In the genomic region with DNA sequence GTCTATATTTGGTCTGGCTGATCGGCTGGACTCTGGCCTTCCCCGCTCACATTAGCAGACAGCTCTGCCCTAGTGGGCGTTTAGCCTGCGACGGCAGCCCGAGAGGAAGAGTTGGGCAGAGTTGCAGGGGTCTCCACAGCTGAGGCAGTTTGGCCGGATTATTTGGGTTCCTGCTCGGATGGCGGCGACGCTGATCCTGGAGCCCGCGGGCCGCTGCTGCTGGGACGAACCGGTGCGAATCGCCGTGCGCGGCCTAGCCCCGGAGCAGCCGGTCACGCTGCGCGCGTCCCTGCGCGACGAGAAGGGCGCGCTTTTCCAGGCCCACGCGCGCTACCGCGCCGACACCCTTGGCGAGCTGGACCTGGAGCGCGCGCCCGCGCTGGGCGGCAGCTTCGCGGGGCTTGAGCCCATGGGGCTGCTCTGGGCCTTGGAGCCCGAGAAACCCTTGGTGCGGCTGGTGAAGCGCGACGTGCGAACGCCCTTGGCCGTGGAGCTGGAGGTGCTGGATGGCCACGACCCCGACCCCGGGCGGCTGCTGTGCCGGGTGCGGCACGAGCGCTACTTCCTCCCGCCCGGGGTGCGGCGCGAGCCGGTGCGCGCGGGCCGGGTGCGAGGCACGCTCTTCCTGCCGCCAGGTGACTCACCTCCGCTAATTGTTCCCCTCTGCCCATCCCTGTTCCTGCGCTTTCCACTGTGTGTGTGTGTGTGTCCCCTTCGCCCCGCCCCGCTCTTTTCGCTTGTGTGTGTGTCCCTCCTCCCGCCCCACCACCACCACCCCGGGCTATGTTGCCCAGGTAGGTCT, we compare ENCODE assay signal across 10 cellular contexts. TPM values are rescaled to one million over a fixed set of nuclear protein-coding genes. Genes with fewer than 3 reads are reported as not detected.
DNase-seq lines count a peak whose midpoint lies in the region; ATAC-seq, FAIRE-seq and TF ChIP-seq lines count a peak whose summit lies in the region.
"Not testable (repeated sequence)": the region's sequence is repeated elsewhere in the genome, so short reads cannot be mapped to it uniquely, and the experiment has no call there.
"Had no signal": no experiment of that assay in that cellular context is flagged by ENCODE, and none has a peak within 500 bp of the region (broad histone marks: within the 10 kb centered on the region; RNA-seq: fewer than 3 reads in every experiment).

No MANE protein-coding gene starts in this region.

- TF ChIP-seq EP300 in HepG2 (IDR thresholded peaks at IDR 0.05; ENCODE audit: low read depth in 2 of 2, low read length in 2 of 2), result not testable (repeated sequence)
- TF ChIP-seq EP300 in HepG2 (CRISPR knock-in tag; IDR thresholded peaks at IDR 0.05; ENCODE audit: borderline replicate concordance), result peak; percentile 6; the same call in 1 of the 2 replicates

- H3K4me3 ChIP-seq in DOHH2 (ENCODE audit: low read length) (peak overlapping the region; percentile 35; the same call in 1 of the 2 replicates), astrocyte (ENCODE audit: insufficient read depth, low read depth, low read length) (peak overlapping the region; percentile 51), fibroblast of mammary gland (ENCODE audit: control insufficient read depth, low read depth, low read length) (peak overlapping the region; percentile 50), HepG2 (replicated peaks in 1 of 3; ENCODE audit: insufficient read depth in 1 of 3, low read depth in 2 of 3, low read length in 3 of 3) (peak overlapping the region; percentile 64 to 76 (median 65)), prostate gland (peak overlapping the region; percentile 27 to 37), tibial artery (peak overlapping the region; percentile 61 to 63)

- CTCF ChIA-PET in WTC11 (lab: Charles Lee), result interaction anchor here (0.7 to 1.6 kb wide), 2 partner anchors 29 to 192 kb away, joined by 4 to 7 read pairs; no protein-coding TSS in a partner anchor
- CTCF ChIA-PET in HepG2 (lab: Yijun Ruan, JAX; ENCODE audit: low intra/inter-chr PET ratio, low total read pairs), result interaction anchor here (2.3 kb wide), 1 partner anchor 33 kb away, joined by 12 read pairs; the partner anchor contains the start of gene ACOT2

- H3K4me3 Mint-ChIP-seq in WTC11 (peak overlapping the region; percentile 65), astrocyte (ENCODE audit: unreplicated experiment) (peak overlapping the region; percentile 76)

- not testable (repeated sequence) for H3K9me2 ChIP-seq in DOHH2 (replicated peaks; ENCODE audit: control insufficient read depth, low read length)

- peak; percentile 21; the same call in 1 of the 2 replicates for TF ChIP-seq RAD21 in HepG2 (CRISPR knock-in tag; IDR thresholded peaks at IDR 0.05)

- H3K27me3 Mint-ChIP-seq in WTC11 (ENCODE audit: low read depth); astrocyte (ENCODE audit: low read depth, unreplicated experiment): not testable (repeated sequence)

- in situ Hi-C loops in HepG2 (cut with HindIII; ENCODE audit: extremely low pct_ligation_motif_present, low pct_unique_long_range_greater_than_20kb), result not testable (repeated sequence)

- POLR2A ChIA-PET in WTC11 (lab: Charles Lee) (interaction anchor here (0.7 kb wide), 1 partner anchor 33 kb away, joined by 3 read pairs; no protein-coding TSS in a partner anchor), HepG2 (lab: Yijun Ruan, JAX) (interaction anchor here (0.6 to 3.1 kb wide), 15 partner anchors 11 to 956 kb away, joined by 3 to 108 read pairs (median 4); partner anchors contain the start of genes ACOT2, ACOT6, ISCA2 and NPC2)

- TF ChIP-seq POLR2A in HepG2 (IDR thresholded peaks at IDR 0.05; ENCODE audit: insufficient read depth in 1 of 2, low read depth in 2 of 2, low read length in 2 of 2), result peak; percentile 68 to 87
- not testable (repeated sequence) for TF ChIP-seq POLR2A in prostate gland (IDR thresholded peaks at IDR 0.05)

- H3F3A ChIP-seq in DOHH2 (ENCODE audit: control insufficient read depth, insufficient read depth), result not testable (repeated sequence)

- H4K20me1 ChIP-seq in DOHH2 (ENCODE audit: control insufficient read depth, insufficient read depth, low read depth, low read length); astrocyte (ENCODE audit: insufficient read depth, low read length); HepG2 (ENCODE audit: insufficient read depth, low read length): not testable (repeated sequence)

- not testable (repeated sequence) for H3K36me3 ChIP-seq in DOHH2 (ENCODE audit: control insufficient read depth, low read length); astrocyte (ENCODE audit: insufficient read depth, low read length); HepG2 (replicated peaks in 1 of 2; ENCODE audit: control insufficient read depth in 1 of 2, insufficient read depth in 2 of 2, low read length in 2 of 2); prostate gland; tibial artery

- TSS peak; percentile 88 for BruUV-seq in HepG2 (replicated peaks; lab: Mats Ljungman, UMichigan)

- H3K4me1 Mint-ChIP-seq in WTC11; astrocyte (ENCODE audit: low read depth, unreplicated experiment): not testable (repeated sequence)

- FAIRE-seq in astrocyte (lab: Jason Lieb, UNC), result not testable (repeated sequence)
- FAIRE-seq in HepG2 (lab: Jason Lieb, UNC), result peak; percentile 90

- TF ChIP-seq CTCF in DOHH2 (IDR thresholded peaks at IDR 0.05; ENCODE audit: low read depth, low read length, poor library complexity, severe bottlenecking); WTC11 (IDR thresholded peaks at IDR 0.05); astrocyte (IDR thresholded peaks at IDR 0.05; ENCODE audit: insufficient read depth, low read depth, low read length); fibroblast of mammary gland (conservative IDR thresholded peaks at IDR 0.05; ENCODE audit: control insufficient read depth, insufficient read depth, low read depth, low read length); prostate gland (IDR thresholded peaks at IDR 0.05); tibial artery (IDR thresholded peaks at IDR 0.05): not testable (repeated sequence)
- TF ChIP-seq CTCF in HepG2 (CRISPR knock-in tag; IDR thresholded peaks at IDR 0.05), result peak; percentile 46

- H2AFZ ChIP-seq in astrocyte (ENCODE audit: low read depth, low read length), result peak overlapping the region; percentile 81
- H2AFZ ChIP-seq in HepG2 (ENCODE audit: low read length), result not testable (repeated sequence)

- not testable (repeated sequence) for H3K9me3 ChIP-seq in DOHH2 (ENCODE audit: control insufficient read depth, insufficient read depth, low read length); astrocyte (ENCODE audit: insufficient read depth, low read depth, low read length); HepG2 (ENCODE audit: low read length); prostate gland; tibial artery

- not testable (repeated sequence) for H3K4me1 ChIP-seq in DOHH2 (ENCODE audit: control insufficient read depth, low read length); astrocyte (ENCODE audit: insufficient read depth, low read length); prostate gland (replicated peaks); tibial artery
- H3K4me1 ChIP-seq in HepG2 (ENCODE audit: insufficient read depth, low read length), result peaks cover 21% of the 10 kb centered on the region

- not testable (repeated sequence) for H3K79me2 ChIP-seq in DOHH2 (ENCODE audit: control insufficient read depth, low read length); astrocyte (ENCODE audit: insufficient read depth, low read length); HepG2 (ENCODE audit: insufficient read depth, low read length)

- peak overlapping the region; percentile 41 for H3K4me2 ChIP-seq in DOHH2 (ENCODE audit: low read length)
- H3K4me2 ChIP-seq in astrocyte (ENCODE audit: low read length), result peak overlapping the region; percentile 85
- peak overlapping the region; percentile 81 for H3K4me2 ChIP-seq in HepG2 (ENCODE audit: low read depth, low read length)

- H3K9ac ChIP-seq in astrocyte (ENCODE audit: low read length) (peak overlapping the region; percentile 52), HepG2 (ENCODE audit: insufficient read depth, low read depth, low read length) (peak overlapping the region; percentile 85)

- H3K27ac ChIP-seq in DOHH2 (ENCODE audit: low read depth, low read length); astrocyte (ENCODE audit: low read depth, low read length): not testable (repeated sequence)
- H3K27ac ChIP-seq in HepG2 (ENCODE audit: extremely low read length, insufficient read depth, low read length) (peak overlapping the region; percentile 97), prostate gland (peak overlapping the region; percentile 74 to 79), tibial artery (peak overlapping the region; percentile 79 to 90)

- 0% methylated on average over 7 of the region's 84 CpGs for WGBS in HepG2 (ENCODE audit: low lambda C conversion rate)
- WGBS in prostate gland, result 0% methylated on average over 10 of the region's 84 CpGs

- peak overlapping the region; percentile 36 for H3K27ac Mint-ChIP-seq in WTC11
- not testable (repeated sequence) for H3K27ac Mint-ChIP-seq in astrocyte (ENCODE audit: unreplicated experiment)

- intact Hi-C loops in HepG2 (cut with micrococcal nuclease; ENCODE audit: unreplicated experiment), result loop anchor here (1.0 to 5.0 kb wide), 3 partner anchors 33 to 175 kb away; partner anchors contain the start of genes PNMA1 and RIOX1
- intact Hi-C loops in prostate gland (cut with DNase I); tibial artery (cut with DNase I; ENCODE audit: low total_unique reads): not testable (repeated sequence)

- ATAC-seq in WTC11, result peak; percentile 59
- ATAC-seq in HepG2, result peak; percentile 89

- DNase-seq in NCI-H2081 (lab: John Stamatoyannopoulos, UW) (peak; percentile 49 to 67), WTC11 (ENCODE audit: low spot score) (peak; percentile 43), astrocyte (ENCODE audit: low read depth) (peak; percentile 15), fibroblast of mammary gland (ENCODE audit: low read depth) (peak; percentile 61), HepG2 (ENCODE audit: low spot score) (peak; percentile 85), prostate gland (ENCODE audit: low spot score) (peak; percentile 28), tibial artery (peak in 1 of 2 donors; percentile 65)

- not testable (repeated sequence) for H3K9me3 Mint-ChIP-seq in WTC11; astrocyte (ENCODE audit: unreplicated experiment)

- H3K27me3 ChIP-seq in DOHH2 (ENCODE audit: control insufficient read depth, low read length); astrocyte (ENCODE audit: insufficient read depth, low read length); HepG2 (ENCODE audit: control insufficient read depth in 1 of 2, insufficient read depth in 2 of 2, low read length in 2 of 2); prostate gland (replicated peaks; ENCODE audit: insufficient read depth); tibial artery: not testable (repeated sequence)

- H3K36me3 Mint-ChIP-seq in WTC11; astrocyte (ENCODE audit: low read depth, unreplicated experiment): not testable (repeated sequence)

RNA-seq across cellular contexts. Expression of gene ACOT1, which starts 0.5 kb away (rescaled TPM):
- total RNA-seq in WTC11 (2021) (3.0 to 4.6 TPM (median 4.6 TPM) in 3 replicates), astrocyte (2.1 and 2.5 TPM in 2 replicates), HepG2 (2016; rRNA removed; fragmentation: Illumina TruSeq; extraction: Trizol) (38.2 and 40.4 TPM in 2 replicates), prostate gland (10 to 100 TPM in 1 of 2 donors, 1 to 10 TPM in 1; 9.4 to 10.8 TPM)
- 4.1 and 5.2 TPM in 2 replicates for total RNA-seq in HepG2 (2016; cell fraction: cytosol; rRNA removed; fragmentation: Illumina TruSeq; extraction: Trizol; ENCODE audit: low read depth)
- 36.2 and 38.3 TPM in 2 replicates for total RNA-seq in HepG2 (2016; cell fraction: insoluble cytoplasmic fraction; rRNA removed; fragmentation: Illumina TruSeq; extraction: Trizol)
- 7.6 and 9.3 TPM in 2 replicates for total RNA-seq in HepG2 (2016; cell fraction: membrane; rRNA removed; fragmentation: Illumina TruSeq; extraction: Trizol)
- 21.0 and 22.0 TPM in 2 replicates for total RNA-seq in HepG2 (2016; cell fraction: nucleus; rRNA removed; fragmentation: Illumina TruSeq; extraction: Trizol)
- 24.3 and 31.6 TPM in 2 replicates for polyA plus RNA-seq in HepG2 (2011; rRNA removed)
- 33.0 and 37.5 TPM in 2 replicates for polyA plus RNA-seq in HepG2 (2011; cell fraction: cytosol; rRNA removed)
- 18.0 and 23.9 TPM in 2 replicates for polyA plus RNA-seq in HepG2 (2011; cell fraction: nucleus; rRNA removed)
- 14.1 and 23.5 TPM in 2 replicates for polyA plus RNA-seq in HepG2 (2012)
- 3.5 and 4.3 TPM in 2 replicates for polyA plus RNA-seq in HepG2 (2016; cell fraction: cytosol; fragmentation: Illumina TruSeq; extraction: Trizol; ENCODE audit: low read depth)
- polyA plus RNA-seq in HepG2 (2016; cell fraction: insoluble cytoplasmic fraction; fragmentation: Illumina TruSeq; extraction: Trizol; ENCODE audit: low read depth), result 37.7 and 41.3 TPM in 2 replicates
- 5.2 and 5.5 TPM in 2 replicates for polyA plus RNA-seq in HepG2 (2016; cell fraction: membrane; fragmentation: Illumina TruSeq; extraction: Trizol; ENCODE audit: low read depth)
- 23.5 and 24.3 TPM in 2 replicates for polyA plus RNA-seq in HepG2 (2016; cell fraction: nucleus; fragmentation: Illumina TruSeq; extraction: Trizol; ENCODE audit: insufficient read depth, low read depth)
- polyA minus RNA-seq in HepG2 (2011; rRNA and poly(A)+ RNA removed; ENCODE audit: low replicate concordance), result 4.5 and 25.4 TPM in 2 replicates
- polyA minus RNA-seq in HepG2 (2011; cell fraction: cytosol; rRNA and poly(A)+ RNA removed), result 12.0 and 13.8 TPM in 2 replicates
- polyA minus RNA-seq in HepG2 (2011; cell fraction: nucleus; rRNA and poly(A)+ RNA removed), result 9.9 and 15.3 TPM in 2 replicates
- total RNA-seq: K562 had no signal

RNA-seq across cellular contexts. Expression of gene HEATR4, which starts 21.3 kb away (rescaled TPM):
- total RNA-seq in WTC11 (2021) (0.25 to 0.63 TPM (median 0.46 TPM) in 3 replicates), astrocyte (not detected in 2 replicates), HepG2 (2016; rRNA removed; fragmentation: Illumina TruSeq; extraction: Trizol) (0.22 TPM in 1 of 2 replicates, not detected in the other), prostate gland (1 to 10 TPM in 1 of 2 donors, under 1 TPM in 1; 0.55 to 4.7 TPM)
- total RNA-seq in HepG2 (2016; cell fraction: cytosol; rRNA removed; fragmentation: Illumina TruSeq; extraction: Trizol; ENCODE audit: low read depth), result 0.09 TPM in 1 of 2 replicates, not detected in the other
- 0.04 and 0.17 TPM in 2 replicates for total RNA-seq in HepG2 (2016; cell fraction: insoluble cytoplasmic fraction; rRNA removed; fragmentation: Illumina TruSeq; extraction: Trizol)
- 0.06 TPM in 1 of 2 replicates, not detected in the other for total RNA-seq in HepG2 (2016; cell fraction: membrane; rRNA removed; fragmentation: Illumina TruSeq; extraction: Trizol)
- 0.40 TPM in 1 of 2 replicates, not detected in the other for total RNA-seq in HepG2 (2016; cell fraction: nucleus; rRNA removed; fragmentation: Illumina TruSeq; extraction: Trizol)
- polyA plus RNA-seq in HepG2 (2011; rRNA removed), result 0.08 TPM in 1 of 2 replicates, not detected in the other
- polyA plus RNA-seq in HepG2 (2011; cell fraction: cytosol; rRNA removed), result 0.01 TPM in 2 replicates
- polyA plus RNA-seq in HepG2 (2011; cell fraction: nucleus; rRNA removed), result 0.14 and 0.17 TPM in 2 replicates
- 1.6 and 1.9 TPM in 2 replicates for polyA plus RNA-seq in HepG2 (2012)
- polyA plus RNA-seq in HepG2 (2016; cell fraction: cytosol; fragmentation: Illumina TruSeq; extraction: Trizol; ENCODE audit: low read depth), result not detected in 2 replicates
- not detected in 2 replicates for polyA plus RNA-seq in HepG2 (2016; cell fraction: insoluble cytoplasmic fraction; fragmentation: Illumina TruSeq; extraction: Trizol; ENCODE audit: low read depth)
- not detected in 2 replicates for polyA plus RNA-seq in HepG2 (2016; cell fraction: membrane; fragmentation: Illumina TruSeq; extraction: Trizol; ENCODE audit: low read depth)
- polyA plus RNA-seq in HepG2 (2016; cell fraction: nucleus; fragmentation: Illumina TruSeq; extraction: Trizol; ENCODE audit: insufficient read depth, low read depth), result 0.25 TPM in 1 of 2 replicates, not detected in the other
- polyA minus RNA-seq in HepG2 (2011; rRNA and poly(A)+ RNA removed; ENCODE audit: low replicate concordance), result 0.20 and 0.58 TPM in 2 replicates
- polyA minus RNA-seq in HepG2 (2011; cell fraction: cytosol; rRNA and poly(A)+ RNA removed), result not detected in 2 replicates
- polyA minus RNA-seq in HepG2 (2011; cell fraction: nucleus; rRNA and poly(A)+ RNA removed), result 1.1 and 1.2 TPM in 2 replicates
- total RNA-seq: K562 had no signal
- polyA plus RNA-seq: K562, SK-N-SH had no signal

RNA-seq across cellular contexts. Expression of gene ACOT2, which starts 31.6 kb away (rescaled TPM):
- total RNA-seq in WTC11 (2021) (10.5 to 13.7 TPM (median 11.0 TPM) in 3 replicates), astrocyte (15.7 and 17.8 TPM in 2 replicates), HepG2 (2016; rRNA removed; fragmentation: Illumina TruSeq; extraction: Trizol) (110 and 124 TPM in 2 replicates), prostate gland (10 to 100 TPM; 37.4 to 39.0 TPM)
- 14.7 and 17.6 TPM in 2 replicates for total RNA-seq in HepG2 (2016; cell fraction: cytosol; rRNA removed; fragmentation: Illumina TruSeq; extraction: Trizol; ENCODE audit: low read depth)
- 109 and 116 TPM in 2 replicates for total RNA-seq in HepG2 (2016; cell fraction: insoluble cytoplasmic fraction; rRNA removed; fragmentation: Illumina TruSeq; extraction: Trizol)
- total RNA-seq in HepG2 (2016; cell fraction: membrane; rRNA removed; fragmentation: Illumina TruSeq; extraction: Trizol), result 22.3 and 24.6 TPM in 2 replicates
- total RNA-seq in HepG2 (2016; cell fraction: nucleus; rRNA removed; fragmentation: Illumina TruSeq; extraction: Trizol), result 40.8 and 48.3 TPM in 2 replicates
- polyA plus RNA-seq in HepG2 (2011; rRNA removed), result 60.0 and 71.6 TPM in 2 replicates
- 93.9 and 113 TPM in 2 replicates for polyA plus RNA-seq in HepG2 (2011; cell fraction: cytosol; rRNA removed)
- 64.7 and 68.1 TPM in 2 replicates for polyA plus RNA-seq in HepG2 (2011; cell fraction: nucleus; rRNA removed)
- polyA plus RNA-seq in HepG2 (2012), result 59.4 and 64.3 TPM in 2 replicates
- 14.7 and 14.8 TPM in 2 replicates for polyA plus RNA-seq in HepG2 (2016; cell fraction: cytosol; fragmentation: Illumina TruSeq; extraction: Trizol; ENCODE audit: low read depth)
- polyA plus RNA-seq in HepG2 (2016; cell fraction: insoluble cytoplasmic fraction; fragmentation: Illumina TruSeq; extraction: Trizol; ENCODE audit: low read depth), result 89.8 and 98.1 TPM in 2 replicates
- 16.3 and 17.4 TPM in 2 replicates for polyA plus RNA-seq in HepG2 (2016; cell fraction: membrane; fragmentation: Illumina TruSeq; extraction: Trizol; ENCODE audit: low read depth)
- polyA plus RNA-seq in HepG2 (2016; cell fraction: nucleus; fragmentation: Illumina TruSeq; extraction: Trizol; ENCODE audit: insufficient read depth, low read depth), result 58.3 and 63.3 TPM in 2 replicates
- polyA minus RNA-seq in HepG2 (2011; rRNA and poly(A)+ RNA removed; ENCODE audit: low replicate concordance), result 20.5 and 68.0 TPM in 2 replicates
- 34.6 and 41.1 TPM in 2 replicates for polyA minus RNA-seq in HepG2 (2011; cell fraction: cytosol; rRNA and poly(A)+ RNA removed)
- 26.5 and 28.0 TPM in 2 replicates for polyA minus RNA-seq in HepG2 (2011; cell fraction: nucleus; rRNA and poly(A)+ RNA removed)
- total RNA-seq: K562 had no signal

RNA-seq across cellular contexts. Expression of gene RIOX1, which starts 46.7 kb away (rescaled TPM):
- total RNA-seq in WTC11 (2021) (27.1 to 29.3 TPM (median 28.0 TPM) in 3 replicates), astrocyte (11.3 and 12.5 TPM in 2 replicates), HepG2 (2016; rRNA removed; fragmentation: Illumina TruSeq; extraction: Trizol) (15.0 and 15.9 TPM in 2 replicates), prostate gland (10 to 100 TPM; 20.9 to 62.8 TPM)
- 1.1 and 1.4 TPM in 2 replicates for total RNA-seq in HepG2 (2016; cell fraction: cytosol; rRNA removed; fragmentation: Illumina TruSeq; extraction: Trizol; ENCODE audit: low read depth)
- 14.6 and 15.0 TPM in 2 replicates for total RNA-seq in HepG2 (2016; cell fraction: insoluble cytoplasmic fraction; rRNA removed; fragmentation: Illumina TruSeq; extraction: Trizol)
- total RNA-seq in HepG2 (2016; cell fraction: membrane; rRNA removed; fragmentation: Illumina TruSeq; extraction: Trizol), result 4.5 and 4.9 TPM in 2 replicates
- total RNA-seq in HepG2 (2016; cell fraction: nucleus; rRNA removed; fragmentation: Illumina TruSeq; extraction: Trizol), result 6.9 and 8.2 TPM in 2 replicates
- polyA plus RNA-seq in HepG2 (2011; rRNA removed), result 4.5 and 6.4 TPM in 2 replicates
- 5.1 and 5.6 TPM in 2 replicates for polyA plus RNA-seq in HepG2 (2011; cell fraction: cytosol; rRNA removed)
- polyA plus RNA-seq in HepG2 (2011; cell fraction: nucleus; rRNA removed), result 6.1 and 6.4 TPM in 2 replicates
- 3.6 and 4.5 TPM in 2 replicates for polyA plus RNA-seq in HepG2 (2012)
- polyA plus RNA-seq in HepG2 (2016; cell fraction: cytosol; fragmentation: Illumina TruSeq; extraction: Trizol; ENCODE audit: low read depth), result 0.70 and 0.74 TPM in 2 replicates
- 14.9 and 15.5 TPM in 2 replicates for polyA plus RNA-seq in HepG2 (2016; cell fraction: insoluble cytoplasmic fraction; fragmentation: Illumina TruSeq; extraction: Trizol; ENCODE audit: low read depth)
- polyA plus RNA-seq in HepG2 (2016; cell fraction: membrane; fragmentation: Illumina TruSeq; extraction: Trizol; ENCODE audit: low read depth), result 1.9 and 2.0 TPM in 2 replicates
- polyA plus RNA-seq in HepG2 (2016; cell fraction: nucleus; fragmentation: Illumina TruSeq; extraction: Trizol; ENCODE audit: insufficient read depth, low read depth), result 8.8 and 10.1 TPM in 2 replicates
- 12.5 and 31.8 TPM in 2 replicates for polyA minus RNA-seq in HepG2 (2011; rRNA and poly(A)+ RNA removed; ENCODE audit: low replicate concordance)
- polyA minus RNA-seq in HepG2 (2011; cell fraction: cytosol; rRNA and poly(A)+ RNA removed), result 5.6 and 5.8 TPM in 2 replicates
- polyA minus RNA-seq in HepG2 (2011; cell fraction: nucleus; rRNA and poly(A)+ RNA removed), result 10.3 and 10.8 TPM in 2 replicates

RNA-seq across cellular contexts. Expression of gene ACOT4, which starts 54.2 kb away (rescaled TPM):
- total RNA-seq in WTC11 (2021), result 1.3 to 1.6 TPM (median 1.5 TPM) in 3 replicates
- total RNA-seq in astrocyte, result 0.14 TPM in 1 of 2 replicates, not detected in the other
- 0.04 TPM in 1 of 2 replicates, not detected in the other for total RNA-seq in HepG2 (2016; rRNA removed; fragmentation: Illumina TruSeq; extraction: Trizol)
- not detected in 2 replicates for total RNA-seq in HepG2 (2016; cell fraction: cytosol; rRNA removed; fragmentation: Illumina TruSeq; extraction: Trizol; ENCODE audit: low read depth)
- 0.04 TPM in 1 of 2 replicates, not detected in the other for total RNA-seq in HepG2 (2016; cell fraction: insoluble cytoplasmic fraction; rRNA removed; fragmentation: Illumina TruSeq; extraction: Trizol)
- not detected in 2 replicates for total RNA-seq in HepG2 (2016; cell fraction: membrane; rRNA removed; fragmentation: Illumina TruSeq; extraction: Trizol)
- not detected in 2 replicates for total RNA-seq in HepG2 (2016; cell fraction: nucleus; rRNA removed; fragmentation: Illumina TruSeq; extraction: Trizol)
- polyA plus RNA-seq in HepG2 (2011; rRNA removed), result 0.05 TPM in 1 of 2 replicates, not detected in the other
- 0.03 and 0.05 TPM in 2 replicates for polyA plus RNA-seq in HepG2 (2011; cell fraction: cytosol; rRNA removed)
- polyA plus RNA-seq in HepG2 (2011; cell fraction: nucleus; rRNA removed), result 0.16 TPM in 1 of 2 replicates, not detected in the other
- polyA plus RNA-seq in HepG2 (2012), result 0.07 and 0.08 TPM in 2 replicates
- polyA plus RNA-seq in HepG2 (2016; cell fraction: cytosol; fragmentation: Illumina TruSeq; extraction: Trizol; ENCODE audit: low read depth), result not detected in 2 replicates
- not detected in 2 replicates for polyA plus RNA-seq in HepG2 (2016; cell fraction: insoluble cytoplasmic fraction; fragmentation: Illumina TruSeq; extraction: Trizol; ENCODE audit: low read depth)
- polyA plus RNA-seq in HepG2 (2016; cell fraction: membrane; fragmentation: Illumina TruSeq; extraction: Trizol; ENCODE audit: low read depth), result 0.07 TPM in 1 of 2 replicates, not detected in the other
- polyA plus RNA-seq in HepG2 (2016; cell fraction: nucleus; fragmentation: Illumina TruSeq; extraction: Trizol; ENCODE audit: insufficient read depth, low read depth), result not detected in 2 replicates
- polyA minus RNA-seq in HepG2 (2011; rRNA and poly(A)+ RNA removed; ENCODE audit: low replicate concordance), result 0.26 TPM in 1 of 2 replicates, not detected in the other
- not detected in 2 replicates for polyA minus RNA-seq in HepG2 (2011; cell fraction: cytosol; rRNA and poly(A)+ RNA removed)
- polyA minus RNA-seq in HepG2 (2011; cell fraction: nucleus; rRNA and poly(A)+ RNA removed), result not detected in 2 replicates
- total RNA-seq in prostate gland, result 1 to 10 TPM; 1.9 to 2.1 TPM
- total RNA-seq: K562 had no signal
- polyA plus RNA-seq: K562 had no signal
